1 cellular context compared by ENCODE assay signal in genomic region chr2:33583194-33583938, GRCh38.
TF ChIP-seq lines count a peak whose summit lies in the region.

No MANE protein-coding gene starts in this region.

TF ChIP-seq in HCT116, 20 proteins besides CTCF, POLR2A, EP300 and RAD21 (continued from another document):
- TF ChIP-seq ZBTB33 (IDR thresholded peaks at IDR 0.05; ENCODE audit: extremely low read depth, insufficient replicate concordance, low read length) = no peak
- TF ChIP-seq SIN3A (IDR thresholded peaks at IDR 0.05; ENCODE audit: low read depth) = no peak
- no peak for TF ChIP-seq CEBPB (IDR thresholded peaks at IDR 0.05; ENCODE audit: low read depth)
